In the genomic region with DNA sequence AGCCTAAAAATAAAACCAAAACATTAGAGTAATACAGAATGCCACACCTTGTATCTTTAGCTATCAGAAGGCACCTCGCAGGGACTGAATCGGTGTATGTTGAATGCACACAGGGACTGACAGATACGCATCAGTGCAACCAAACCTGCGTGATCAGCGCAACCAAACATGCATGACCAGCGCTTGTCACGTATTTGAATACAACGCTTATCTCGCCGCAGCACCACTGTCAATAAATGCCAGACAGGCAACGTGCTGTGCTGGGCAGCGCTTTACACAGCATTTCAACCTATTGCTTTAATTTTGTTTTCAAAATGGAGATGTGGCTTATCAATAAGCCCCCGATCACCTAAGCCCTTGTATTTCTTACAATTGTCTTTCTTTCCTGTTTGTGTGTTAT, we compare ENCODE assay signal across 1 cellular context.
A peak's percentile ranks its signal among the peaks of the same experiment; 100 is the strongest.
TF ChIP-seq lines count a peak whose summit lies in the region.

No MANE protein-coding gene starts in this region.

TF ChIP-seq in K562, 482 proteins besides CTCF, POLR2A, EP300 and RAD21 (continued from another document):
- TF ChIP-seq PBX2 (CRISPR knock-in tag; IDR thresholded peaks at IDR 0.05; ENCODE audit: low read depth) (no peak), PBX2 (tag; conservative IDR thresholded peaks at IDR 0.05; ENCODE audit: low read depth) (no peak), HNRNPL (IDR thresholded peaks at IDR 0.05; ENCODE audit: low read depth, low read length) (no peak), TEAD4 (IDR thresholded peaks at IDR 0.05; ENCODE audit: low read length) (peak; percentile 61), TEAD4 (CRISPR knock-in tag; IDR thresholded peaks at IDR 0.05; ENCODE audit: borderline replicate concordance) (no peak), NRF1 (conservative IDR thresholded peaks at IDR 0.05 in 1 of 2, IDR thresholded peaks at IDR 0.05 in 1 of 2) (peak; percentile 52 to 60), MNT (conservative IDR thresholded peaks at IDR 0.05) (peak in 1 of 2 experiments; percentile 53; a peak in 1 of 4 replicates), TAF1 (IDR thresholded peaks at IDR 0.05; ENCODE audit: control insufficient read depth, extremely low read depth, insufficient read depth, low read length, severe bottlenecking) (no peak)
